8 cellular contexts compared by ENCODE assay signal in genomic region chr5:149141224-149141956, GRCh38. TPM values are rescaled to one million over a fixed set of nuclear protein-coding genes. Genes with fewer than 3 reads are reported as not detected.
DNase-seq lines count a peak whose midpoint lies in the region; ATAC-seq and TF ChIP-seq lines count a peak whose summit lies in the region.

Gene ABLIM3, plus strand, starts transcription at chr5:149141493. Its CDS starts 603 bp downstream, at chr5:149142096.

- H3F3A ChIP-seq in neural progenitor cell (ENCODE audit: low read depth) = no peaks in the 10 kb centered on the region

- peak within 1 kb of the TSS; percentile 70 for H3K4me3 ChIP-seq in neural progenitor cell
- H3K4me3 ChIP-seq in stomach = peak within 1 kb of the TSS; percentile 64 to 78 (median 70)

- H3K4me3 Mint-ChIP-seq in neural progenitor cell = peak within 1 kb of the TSS; percentile 79

- peak within 1 kb of the TSS; percentile 96 for H3K4me2 ChIP-seq in neural progenitor cell

- TF ChIP-seq CTCF in C4-2B (conservative IDR thresholded peaks at IDR 0.05) (peak; percentile 89), neural progenitor cell (IDR thresholded peaks at IDR 0.05) (peak; percentile 93), stomach (IDR thresholded peaks at IDR 0.05) (peak in 5 of 7 experiments; percentile 60 to 97 (median 84))

- DNase-seq in RPMI7951 (ENCODE audit: low read depth) (peak; percentile 66), foreskin melanocyte (peak; percentile 63), neural progenitor cell (ENCODE audit: low spot score) (peak; percentile 80), stomach (peak; percentile 69)
- DNase-seq in activated naive CD4-positive, alpha-beta T cell (lab: John Stamatoyannopoulos, UW) = peak; percentile 43 to 69 (median 56)

- H3K36me3 ChIP-seq in neural progenitor cell (no peaks in the 10 kb centered on the region), stomach (no peaks in the 10 kb centered on the region)

- H3K27me3 Mint-ChIP-seq in neural progenitor cell (ENCODE audit: insufficient read depth, low read depth) = peaks cover 2% of the 10 kb centered on the region

- H3K36me3 Mint-ChIP-seq in neural progenitor cell = no peaks in the 10 kb centered on the region

- ATAC-seq in GM19351 (IDR thresholded peaks at IDR 0.05; ENCODE audit: unreplicated experiment) = peak; percentile 93
- ATAC-seq in HG03460 (IDR thresholded peaks at IDR 0.05; ENCODE audit: unreplicated experiment) = peak; percentile 93

- no peaks in the 10 kb centered on the region for H3K9me3 ChIP-seq in neural progenitor cell (ENCODE audit: low read depth)
- peaks cover 0 to 3% (median 0%) of the 10 kb centered on the region in 4 donors for H3K9me3 ChIP-seq in stomach

- peak within 1 kb of the TSS; percentile 93 for H2AFZ ChIP-seq in neural progenitor cell (replicated peaks)

- no peaks in the 10 kb centered on the region for H3K79me2 ChIP-seq in neural progenitor cell (ENCODE audit: low read depth)

- TF ChIP-seq POLR2A in stomach (IDR thresholded peaks at IDR 0.05) = no peak

- WGBS in stomach, 5 donors = 4 to 7% (median 5%) methylated on average over 30 to 54 of the region's 54 CpGs

- peak within 1 kb of the TSS; percentile 37 for H3K27ac Mint-ChIP-seq in neural progenitor cell

- H3K27me3 ChIP-seq in neural progenitor cell = peaks cover 34% of the 10 kb centered on the region
- H3K27me3 ChIP-seq in stomach = peaks cover 0 to 14% (median 0%) of the 10 kb centered on the region in 3 donors

- no peaks in the 10 kb centered on the region for H3K9me3 Mint-ChIP-seq in neural progenitor cell

- no peak for TF ChIP-seq EP300 in stomach (IDR thresholded peaks at IDR 0.05)

- H3K9ac ChIP-seq in neural progenitor cell = no peak within 1 kb of the TSS

- H3K4me1 ChIP-seq in neural progenitor cell (peaks cover 4% of the 10 kb centered on the region), stomach (peaks cover 9 to 42% (median 27%) of the 10 kb centered on the region in 4 donors)

- H3K27ac ChIP-seq in C4-2B (no peak within 1 kb of the TSS), neural progenitor cell (no peak within 1 kb of the TSS), stomach (peak within 1 kb of the TSS; percentile 32 to 79 (median 68))

- intact Hi-C loops in stomach (cut with DNase I; ENCODE audit: low total_unique reads) = no loop called here

- H4K20me1 ChIP-seq in neural progenitor cell (ENCODE audit: low read depth) = no peaks in the 10 kb centered on the region

- H3K4me1 Mint-ChIP-seq in neural progenitor cell = no peaks in the 10 kb centered on the region

RNA-seq across cellular contexts. Expression of gene ABLIM3, which starts in this region (rescaled TPM):
- total RNA-seq in RPMI7951 (2014; rRNA removed; shearing (Covaris generic)) = 19.1 and 25.1 TPM in 2 replicates
- not detected in 2 replicates for total RNA-seq in neural progenitor cell (ENCODE audit: low replicate concordance)
- total RNA-seq in stomach = 10 to 100 TPM in 2 of 5 donors, 1 to 10 TPM in 3; 4.6 to 17.1 (median 8.8) TPM
- polyA plus RNA-seq in stomach = 10 to 100 TPM in 2 of 3 donors, 1 to 10 TPM in 1; 8.2 to 21.4 (median 11.8) TPM

Comparison
In these comparisons a context has a peak if more than half of its experiments do, and no peak if none do; other contexts are left out.
1. Peak in DNase-seq, H3K4me3 ChIP-seq and H3K4me2 ChIP-seq in neural progenitor cell; RNA of the gene not detected or under 1 TPM.
2. H3K27ac ChIP-seq: peak in stomach (5 of 5); none in C4-2B (single experiment) and neural progenitor cell (single experiment).
3. Peak in every context shown above with its lines, with median percentiles within 50 percentile points of each other: CTCF ChIP-seq and DNase-seq.